Comparison of ENCODE assay signal across 12 cellular contexts in the genomic region with DNA sequence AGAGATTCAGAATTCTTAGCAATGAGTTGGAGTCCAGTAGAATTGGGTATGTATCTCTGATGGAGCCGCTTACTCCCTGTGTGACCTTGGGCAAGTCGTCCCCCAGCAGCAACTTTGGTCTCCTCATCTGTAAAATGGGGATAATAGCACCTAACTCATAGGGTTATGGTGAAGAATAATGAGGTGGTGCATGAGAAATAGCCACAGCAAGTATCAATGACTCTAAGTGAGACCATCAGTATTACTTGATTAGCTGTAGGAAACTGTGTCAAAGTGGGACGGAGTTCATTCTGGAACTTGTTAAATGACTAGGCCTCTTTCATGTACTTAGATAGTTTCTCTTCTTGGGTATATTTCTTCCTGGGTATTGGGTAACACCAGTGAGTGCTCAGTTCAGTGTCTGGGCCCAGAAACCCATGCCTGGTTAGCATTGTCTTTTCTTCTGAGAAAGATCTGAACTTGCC. TPM values are rescaled to one million over a fixed set of nuclear protein-coding genes. Genes with fewer than 3 reads are reported as not detected.
DNase-seq lines count a peak whose midpoint lies in the region; ATAC-seq and TF ChIP-seq lines count a peak whose summit lies in the region.
"Had no signal": no experiment of that assay in that cellular context is flagged by ENCODE, and none has a peak within 500 bp of the region (broad histone marks: within the 10 kb centered on the region; RNA-seq: fewer than 3 reads in every experiment).

No MANE protein-coding gene starts in this region.

- H3K36me3 ChIP-seq in Loucy (ENCODE audit: insufficient read depth, low read length), result no peaks in the 10 kb centered on the region
- H3K36me3 ChIP-seq in neutrophil, result peaks cover 26% of the 10 kb centered on the region
- H3K36me3 ChIP-seq in esophagus squamous epithelium, result no peaks in the 10 kb centered on the region
- H3K36me3 ChIP-seq: upper lobe of right lung had no signal

- H3K9me2 ChIP-seq in Loucy (replicated peaks; ENCODE audit: low read depth, low read length), result no peaks in the 10 kb centered on the region

- peaks cover 70% of the 10 kb centered on the region for H3K4me1 Mint-ChIP-seq in activated CD4-positive, alpha-beta T cell treated with anti-CD3 and anti-CD28 coated beads, Interleukin-2, amount 10 ng/mL, durations not matched to agents 24 days and 14 days
- H3K4me1 Mint-ChIP-seq in progenitor cell of endocrine pancreas (ENCODE audit: low read depth) (no peaks in the 10 kb centered on the region), glutamatergic neuron (ENCODE audit: low read depth, unreplicated experiment) (no peaks in the 10 kb centered on the region)

- 67 to 79% methylated on average over 3 of the region's 3 CpGs for WGBS in esophagus squamous epithelium, 2 donors

- 0 out of 2 replicates have a peak, but pooled peaks cover 4% of the 10 kb centered on the region for H3F3A ChIP-seq in Loucy (ENCODE audit: low read depth)

- H3K79me2 ChIP-seq in Loucy (ENCODE audit: insufficient read depth, low read length), result peaks cover 65% of the 10 kb centered on the region

- no peak for TF ChIP-seq POLR2A in esophagus squamous epithelium (IDR thresholded peaks at IDR 0.05)

- peaks cover 15% of the 10 kb centered on the region for H4K20me1 ChIP-seq in Loucy (ENCODE audit: insufficient read depth, low read length, poor library complexity, severe bottlenecking)

- DNase-seq in activated CD4-positive, alpha-beta T cell treated with anti-CD3 and anti-CD28 coated beads, Interleukin-2, amount 10 ng/mL, durations not matched to agents 24 days and 14 days, result peak; percentile 73
- DNase-seq in activated CD4-positive, alpha-beta T cell treated with anti-CD3 and anti-CD28 coated beads for 1 hour, result no peak
- DNase-seq in progenitor cell of endocrine pancreas (ENCODE audit: low spot score, unreplicated experiment) (no peak), glutamatergic neuron (no peak), esophagus squamous epithelium (lab: John Stamatoyannopoulos, UW) (no peak)
- DNase-seq: islet precursor cell, NCI-H2081, upper lobe of right lung had no signal

- no peak overlapping the region for H3K4me3 ChIP-seq in Loucy (ENCODE audit: low read length, poor library complexity, severe bottlenecking)
- peak overlapping the region in 1 of 2 experiments; percentile 3 for H3K4me3 ChIP-seq in neutrophil (ENCODE audit: low read depth in 1 of 2, low read length in 1 of 2)
- no peak overlapping the region for H3K4me3 ChIP-seq in esophagus squamous epithelium
- H3K4me3 ChIP-seq: skin epidermis, upper lobe of right lung had no signal

- no peaks in the 10 kb centered on the region for H3K9me3 ChIP-seq in Loucy (ENCODE audit: insufficient read depth, low read depth, low read length)
- no peaks in the 10 kb centered on the region for H3K9me3 ChIP-seq in neutrophil
- H3K9me3 ChIP-seq in esophagus squamous epithelium, result no peaks in the 10 kb centered on the region
- H3K9me3 ChIP-seq: upper lobe of right lung had no signal

- TF ChIP-seq CTCF in Loucy (conservative IDR thresholded peaks at IDR 0.05; ENCODE audit: low read length) (no peak), neutrophil (IDR thresholded peaks at IDR 0.05) (no peak), progenitor cell of endocrine pancreas (IDR thresholded peaks at IDR 0.05; ENCODE audit: unreplicated experiment) (no peak), glutamatergic neuron (IDR thresholded peaks at IDR 0.05; ENCODE audit: partially characterized antibody, unreplicated experiment) (no peak), esophagus squamous epithelium (IDR thresholded peaks at IDR 0.05) (no peak)

- ATAC-seq in HG02610 (IDR thresholded peaks at IDR 0.05; ENCODE audit: unreplicated experiment), result peak; percentile 77
- ATAC-seq: upper lobe of right lung had no signal

- peaks cover 1% of the 10 kb centered on the region for H3K9me3 Mint-ChIP-seq in activated CD4-positive, alpha-beta T cell treated with anti-CD3 and anti-CD28 coated beads, Interleukin-2, amount 10 ng/mL, durations not matched to agents 24 days and 14 days
- H3K9me3 Mint-ChIP-seq in progenitor cell of endocrine pancreas (ENCODE audit: low read depth) (no peaks in the 10 kb centered on the region), glutamatergic neuron (ENCODE audit: unreplicated experiment) (no peaks in the 10 kb centered on the region)

- H3K9ac ChIP-seq in Loucy (ENCODE audit: low read depth, low read length, poor library complexity, severe bottlenecking), result no peak overlapping the region

- peak overlapping the region; percentile 87 for H3K27ac Mint-ChIP-seq in activated CD4-positive, alpha-beta T cell treated with anti-CD3 and anti-CD28 coated beads, Interleukin-2, amount 10 ng/mL, durations not matched to agents 24 days and 14 days
- no peak overlapping the region for H3K27ac Mint-ChIP-seq in progenitor cell of endocrine pancreas
- H3K27ac Mint-ChIP-seq in glutamatergic neuron (ENCODE audit: unreplicated experiment), result no peak overlapping the region

- no peaks in the 10 kb centered on the region for H3K27me3 Mint-ChIP-seq in activated CD4-positive, alpha-beta T cell treated with anti-CD3 and anti-CD28 coated beads, Interleukin-2, amount 10 ng/mL, durations not matched to agents 24 days and 14 days
- H3K27me3 Mint-ChIP-seq in progenitor cell of endocrine pancreas, result peaks cover 77% of the 10 kb centered on the region
- peaks cover 6% of the 10 kb centered on the region for H3K27me3 Mint-ChIP-seq in glutamatergic neuron (ENCODE audit: unreplicated experiment)

- H3K27me3 ChIP-seq in Loucy (ENCODE audit: insufficient read depth, low read length, poor library complexity, severe bottlenecking), result no peaks in the 10 kb centered on the region
- H3K27me3 ChIP-seq in neutrophil, result no peaks in the 10 kb centered on the region
- H3K27me3 ChIP-seq in esophagus squamous epithelium, result peaks cover 0 to 37% (median 0%) of the 10 kb centered on the region in 4 donors
- H3K27me3 ChIP-seq: upper lobe of right lung had no signal

- H3K4me2 ChIP-seq in Loucy (ENCODE audit: low read depth, low read length, poor library complexity, severe bottlenecking), result peak overlapping the region; percentile 35

- intact Hi-C loops in activated CD4-positive, alpha-beta T cell treated with anti-CD3 and anti-CD28 coated beads, Interleukin-2, amount 10 ng/mL, durations not matched to agents 24 days and 14 days (cut with micrococcal nuclease), result loop anchor here (1.0 to 5.0 kb wide), 5 partner anchors 15 to 120 kb away; no protein-coding TSS in a partner anchor
- intact Hi-C loops in esophagus squamous epithelium (cut with DNase I), result no loop called here

- peaks cover 45% of the 10 kb centered on the region for H3K36me3 Mint-ChIP-seq in activated CD4-positive, alpha-beta T cell treated with anti-CD3 and anti-CD28 coated beads, Interleukin-2, amount 10 ng/mL, durations not matched to agents 24 days and 14 days (ENCODE audit: low read depth)
- H3K36me3 Mint-ChIP-seq in progenitor cell of endocrine pancreas (ENCODE audit: insufficient read depth), result no peaks in the 10 kb centered on the region
- no peaks in the 10 kb centered on the region for H3K36me3 Mint-ChIP-seq in glutamatergic neuron (ENCODE audit: unreplicated experiment)

- no peak overlapping the region for H2AFZ ChIP-seq in Loucy (ENCODE audit: low read length)

- peak overlapping the region; percentile 28 for H3K4me3 Mint-ChIP-seq in activated CD4-positive, alpha-beta T cell treated with anti-CD3 and anti-CD28 coated beads, Interleukin-2, amount 10 ng/mL, durations not matched to agents 24 days and 14 days
- H3K4me3 Mint-ChIP-seq in progenitor cell of endocrine pancreas (ENCODE audit: low read depth) (no peak overlapping the region), glutamatergic neuron (ENCODE audit: unreplicated experiment) (no peak overlapping the region)

- H3K4me1 ChIP-seq in Loucy (ENCODE audit: insufficient read depth, low read length, poor library complexity, severe bottlenecking) (peaks cover 58% of the 10 kb centered on the region), neutrophil (ENCODE audit: control insufficient read depth in 1 of 2, insufficient read depth in 1 of 2, low read depth in 1 of 2, low read length in 1 of 2) (peaks cover 44 to 59% of the 10 kb centered on the region in 2 experiments), esophagus squamous epithelium (peaks cover 0 to 10% (median 3%) of the 10 kb centered on the region in 3 donors)
- H3K4me1 ChIP-seq: upper lobe of right lung had no signal

- H3K27ac ChIP-seq in neutrophil (peak overlapping the region; percentile 37), esophagus squamous epithelium (no peak overlapping the region)
- H3K27ac ChIP-seq: upper lobe of right lung had no signal

RNA-seq across cellular contexts. Expression of a gene that starts 6.4 kb away (rescaled TPM):
- total RNA-seq in activated CD4-positive, alpha-beta T cell treated with anti-CD3 and anti-CD28 coated beads, Interleukin-2, amount 10 ng/mL, durations not matched to agents 24 days and 14 days, result 79.9 and 84.2 TPM in 2 replicates
- total RNA-seq in progenitor cell of endocrine pancreas (0.27 and 0.36 TPM in 2 replicates), glutamatergic neuron (ENCODE audit: unreplicated experiment) (0.69 TPM), esophagus squamous epithelium (1 to 10 TPM in 2 of 4 donors, under 1 TPM in 2; 0.38 to 4.0 (median 1.7) TPM)

Comparison
In these comparisons a context has a peak if more than half of its experiments do, and no peak if none do; other contexts are left out.
1. RNA of a gene that starts 6.4 kb away (total RNA-seq): 79.9 to 84.2 TPM in activated CD4-positive, alpha-beta T cell treated with anti-CD3 and anti-CD28 coated beads, Interleukin-2, amount 10 ng/mL, durations not matched to agents 24 days and 14 days; 0.38 to 4.0 TPM in esophagus squamous epithelium, 0.69 TPM in glutamatergic neuron (single experiment) and 0.27 to 0.36 TPM in progenitor cell of endocrine pancreas; every median in the first group is over 10 times any median in the second.